In the genomic region with DNA sequence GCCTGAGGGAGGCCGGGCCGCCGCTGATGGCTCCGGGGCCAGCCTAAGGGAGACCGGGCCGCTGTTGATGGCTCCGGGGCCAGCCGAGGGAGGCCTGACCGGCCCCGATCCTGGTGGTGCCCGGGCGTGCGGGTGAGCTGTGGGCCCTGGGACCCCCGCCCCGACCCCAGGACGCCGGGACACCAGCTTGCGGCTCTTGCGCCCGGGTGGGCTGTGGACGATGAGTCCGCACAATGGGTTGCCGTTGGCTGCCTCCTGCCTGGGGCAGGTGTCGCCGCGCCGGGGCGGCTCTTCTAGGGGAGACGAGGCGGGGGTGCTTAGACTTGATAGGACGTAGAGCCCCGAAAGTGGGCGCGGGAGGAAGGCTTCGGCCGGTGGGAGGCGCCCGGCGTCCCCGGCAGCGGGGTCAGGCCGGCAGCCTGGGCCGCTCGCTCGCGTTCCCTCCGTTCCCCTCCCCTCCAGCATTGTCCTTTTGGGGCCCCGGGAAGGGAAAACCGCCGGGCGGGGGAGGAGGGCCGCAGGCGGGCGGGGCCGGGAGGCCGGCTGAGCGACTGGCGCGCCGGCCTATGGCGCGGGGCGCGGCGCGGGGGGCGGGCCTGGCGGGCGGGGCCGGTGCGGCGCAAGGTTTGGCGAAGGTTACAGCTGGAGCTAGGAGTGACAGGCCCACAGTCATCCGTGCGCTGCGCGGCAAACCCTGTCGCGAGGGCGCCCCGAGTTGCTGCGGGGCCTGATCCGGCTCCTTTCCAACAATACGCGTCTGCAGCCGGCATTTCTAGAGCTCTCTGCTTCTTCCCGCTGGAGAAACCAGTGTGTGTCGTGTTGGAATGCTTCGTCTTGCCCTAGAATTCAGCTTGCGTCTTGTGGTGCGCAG, we compare ENCODE assay signal across 8 cellular contexts. TPM values are rescaled to one million over a fixed set of nuclear protein-coding genes. Genes with fewer than 3 reads are reported as not detected.
DNase-seq lines count a peak whose midpoint lies in the region; ATAC-seq and TF ChIP-seq lines count a peak whose summit lies in the region.

No MANE protein-coding gene starts in this region.

- peak; percentile 42 for TF ChIP-seq POLR2A in testis (IDR thresholded peaks at IDR 0.05)

- H3K4me1 ChIP-seq in HAP-1 (peaks cover 10% of the 10 kb centered on the region; the same call in 1 of the 2 replicates), MM.1S (ENCODE audit: low read length) (peaks cover 15% of the 10 kb centered on the region), SK-N-SH (ENCODE audit: control insufficient read depth in 1 of 2, insufficient read depth in 2 of 2, low read depth in 1 of 2, low read length in 1 of 2) (peaks cover 0 to 9% of the 10 kb centered on the region in 2 experiments; a peak in 2 of 4 replicates), osteoblast (ENCODE audit: insufficient read depth, low read length) (peaks cover 8% of the 10 kb centered on the region), testis (peaks cover 37% of the 10 kb centered on the region)

- peaks cover 8% of the 10 kb centered on the region; the same call in 1 of the 2 replicates for H3F3A ChIP-seq in MM.1S (ENCODE audit: insufficient read depth, low read length)
- peaks cover 4% of the 10 kb centered on the region for H3F3A ChIP-seq in SK-N-SH (replicated peaks; ENCODE audit: insufficient read depth)

- H3K27ac ChIP-seq in MM.1S (ENCODE audit: low read length) (peak overlapping the region; percentile 81), SK-N-SH (ENCODE audit: low read depth in 2 of 2, low read length in 1 of 2) (peak overlapping the region; percentile 87 to 90), osteoblast (ENCODE audit: low read depth, low read length) (peak overlapping the region; percentile 80), testis (peak overlapping the region; percentile 98 to 99)

- TF ChIP-seq EP300 in SK-N-SH (IDR thresholded peaks at IDR 0.05; ENCODE audit: borderline replicate concordance in 1 of 2, low read depth in 1 of 2, low read length in 1 of 2) = no peak

- peaks cover 17% of the 10 kb centered on the region for H3K36me3 ChIP-seq in HAP-1 (replicated peaks)
- H3K36me3 ChIP-seq in MM.1S (replicated peaks; ENCODE audit: insufficient read depth, low read length) = no peaks in the 10 kb centered on the region
- peaks cover 0 to 7% of the 10 kb centered on the region in 2 experiments for H3K36me3 ChIP-seq in SK-N-SH (replicated peaks in 1 of 2; ENCODE audit: control insufficient read depth in 1 of 2, insufficient read depth in 2 of 2, low read length in 1 of 2)
- peaks cover 5% of the 10 kb centered on the region for H3K36me3 ChIP-seq in osteoblast (ENCODE audit: insufficient read depth, low read length)
- no peaks in the 10 kb centered on the region for H3K36me3 ChIP-seq in testis (ENCODE audit: low read depth, missing control alignments)

- TF ChIP-seq RAD21 in SK-N-SH (IDR thresholded peaks at IDR 0.05; ENCODE audit: low read length) = no peak

- H3K9me3 Mint-ChIP-seq in activated naive CD4-positive, alpha-beta T cell treated with anti-CD3 and anti-CD28 coated beads, Interleukin-2, amount 50 U/mL, for 72 hours = no peaks in the 10 kb centered on the region

- H4K20me1 ChIP-seq in MM.1S (ENCODE audit: insufficient read depth, low read length) (peaks cover 10% of the 10 kb centered on the region), SK-N-SH (ENCODE audit: insufficient read depth) (peaks cover 48% of the 10 kb centered on the region), osteoblast (ENCODE audit: insufficient read depth, low read length) (peaks cover 38% of the 10 kb centered on the region)

- peak overlapping the region; percentile 95 for H3K9ac ChIP-seq in MM.1S (ENCODE audit: low read length)
- peak overlapping the region; percentile 98 for H3K9ac ChIP-seq in SK-N-SH

- H3K4me2 ChIP-seq in MM.1S (ENCODE audit: low read depth, low read length) = peak overlapping the region; percentile 99
- peak overlapping the region; percentile 96 for H3K4me2 ChIP-seq in SK-N-SH
- peak overlapping the region; percentile 99 for H3K4me2 ChIP-seq in osteoblast (ENCODE audit: insufficient read depth, low read length)

- 11% methylated on average over 6 of the region's 91 CpGs for WGBS in SK-N-SH (ENCODE audit: low lambda C conversion rate)
- 2 to 3% methylated on average over 27 to 60 of the region's 91 CpGs for WGBS in testis, 2 donors

- H3K9me3 ChIP-seq in HAP-1 (no peaks in the 10 kb centered on the region), MM.1S (replicated peaks; ENCODE audit: insufficient read depth, low read length) (no peaks in the 10 kb centered on the region), SK-N-SH (no peaks in the 10 kb centered on the region), osteoblast (ENCODE audit: low read depth, low read length) (no peaks in the 10 kb centered on the region), testis (no peaks in the 10 kb centered on the region)

- peak overlapping the region; percentile 62 to 73 for H3K27ac Mint-ChIP-seq in activated naive CD4-positive, alpha-beta T cell treated with anti-CD3 and anti-CD28 coated beads, Interleukin-2, amount 50 U/mL, for 72 hours

- H3K27me3 ChIP-seq in HAP-1 (ENCODE audit: low read depth) (no peaks in the 10 kb centered on the region), MM.1S (replicated peaks; ENCODE audit: insufficient read depth, low read length) (peaks cover 10% of the 10 kb centered on the region; the same call in 1 of the 2 replicates), SK-N-SH (ENCODE audit: insufficient read depth) (no peaks in the 10 kb centered on the region), osteoblast (ENCODE audit: insufficient read depth, low read length) (no peaks in the 10 kb centered on the region), testis (no peaks in the 10 kb centered on the region)

- peaks cover 51% of the 10 kb centered on the region for H3K79me2 ChIP-seq in MM.1S (ENCODE audit: low read length)
- H3K79me2 ChIP-seq in SK-N-SH (ENCODE audit: insufficient read depth) = peaks cover 53% of the 10 kb centered on the region
- H3K79me2 ChIP-seq in osteoblast (ENCODE audit: insufficient read depth, low read length) = peaks cover 51% of the 10 kb centered on the region

- TF ChIP-seq CTCF in MM.1S (IDR thresholded peaks at IDR 0.05; ENCODE audit: low read length) (no peak), SK-N-SH (IDR thresholded peaks at IDR 0.05) (peak; percentile 25), osteoblast (IDR thresholded peaks at IDR 0.05; ENCODE audit: extremely low read depth, low read depth, low read length) (no peak), testis (IDR thresholded peaks at IDR 0.05) (no peak)

- H2AFZ ChIP-seq in MM.1S (ENCODE audit: low read length) (peak overlapping the region; percentile 88), SK-N-SH (ENCODE audit: low read depth) (peak overlapping the region; percentile 73), osteoblast (ENCODE audit: low read length) (peak overlapping the region; percentile 75)

- CTCF ChIA-PET in SK-N-SH (lab: Yijun Ruan, JAX) = interaction anchor here (0.7 to 3.6 kb wide), 9 partner anchors 10 to 319 kb away, joined by 3 to 24 read pairs (median 3); no protein-coding TSS in a partner anchor

- H3K9me2 ChIP-seq in MM.1S (replicated peaks; ENCODE audit: insufficient read depth, low read length) (no peaks in the 10 kb centered on the region), SK-N-SH (no peaks in the 10 kb centered on the region)

- DNase-seq in HAP-1 (ENCODE audit: low spot score in 2 of 2) = peak; percentile 87 to 94
- peak; percentile 85 for DNase-seq in MM.1S
- peak; percentile 98 for DNase-seq in SK-N-SH
- peak; percentile 89 to 90 for DNase-seq in activated naive CD4-positive, alpha-beta T cell treated with anti-CD3 and anti-CD28 coated beads, Interleukin-2, amount 50 U/mL, for 72 hours (ENCODE audit: low spot score in 2 of 2)
- peak; percentile 89 for DNase-seq in glomerular visceral epithelial cell (ENCODE audit: extremely low spot score)
- DNase-seq in osteoblast (ENCODE audit: insufficient read length, low spot score, missing footprints) = peak; percentile 100
- peak; percentile 92 for DNase-seq in testis

- H3K36me3 Mint-ChIP-seq in activated naive CD4-positive, alpha-beta T cell treated with anti-CD3 and anti-CD28 coated beads, Interleukin-2, amount 50 U/mL, for 72 hours = no peaks in the 10 kb centered on the region

- H3K4me3 ChIP-seq in GM08714 (ENCODE audit: low read length) (peak overlapping the region; percentile 98), HAP-1 (peak overlapping the region; percentile 96), MM.1S (ENCODE audit: low read length) (peak overlapping the region; percentile 98), SK-N-SH (ENCODE audit: low read depth in 2 of 2, low read length in 1 of 2) (peak overlapping the region; percentile 81 to 98), osteoblast (ENCODE audit: insufficient read depth, low read length) (peak overlapping the region; percentile 94), testis (peak overlapping the region; percentile 99)

- intact Hi-C loops in testis (cut with DNase I; ENCODE audit: low total_unique reads) = no loop called here

- POLR2A ChIA-PET in SK-N-SH (lab: Yijun Ruan, JAX) = interaction anchor here (1.0 kb wide), 1 partner anchor 74 kb away, joined by 3 read pairs; a partner anchor contains a TSS

- in situ Hi-C loops in HAP-1 (cut with MboI; ENCODE audit: low sequenced_read_pairs) = no loop called here

- peak; percentile 84 to 86 for ATAC-seq in activated naive CD4-positive, alpha-beta T cell treated with anti-CD3 and anti-CD28 coated beads, Interleukin-2, amount 50 U/mL, for 72 hours

TF ChIP-seq in SK-N-SH, 30 proteins besides CTCF, POLR2A, EP300 and RAD21 (continues in another document):
- TF ChIP-seq SIN3A (IDR thresholded peaks at IDR 0.05; ENCODE audit: borderline replicate concordance, low read depth, low read length) (peak; percentile 81; the same call in 1 of the 2 replicates), NFIC (IDR thresholded peaks at IDR 0.05; ENCODE audit: borderline replicate concordance) (no peak), JUND (IDR thresholded peaks at IDR 0.05) (no peak), TAF1 (IDR thresholded peaks at IDR 0.05; ENCODE audit: borderline replicate concordance, low read depth, low read length) (peak; percentile 37; the same call in 1 of the 2 replicates), ELF1 (IDR thresholded peaks at IDR 0.05) (no peak)
- TF ChIP-seq, protein P1, sequence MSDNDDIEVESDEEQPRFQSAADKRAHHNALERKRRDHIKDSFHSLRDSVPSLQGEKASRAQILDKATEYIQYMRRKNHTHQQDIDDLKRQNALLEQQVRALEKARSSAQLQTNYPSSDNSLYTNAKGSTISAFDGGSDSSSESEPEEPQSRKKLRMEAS (IDR thresholded peaks at IDR 0.05; ENCODE audit: low read depth) = 0 out of 2 replicates have a peak, but pooled peaks have one; percentile 20

RNA-seq across cellular contexts. Expression of a gene that starts 0.8 kb away (rescaled TPM):
- polyA plus RNA-seq in SK-N-SH (2012; rRNA removed) (5.7 and 7.7 TPM in 2 replicates), testis (ENCODE audit: insufficient read depth, low read depth, low replicate concordance) (22.7 TPM)
- polyA plus RNA-seq in SK-N-SH (2012; cell fraction: cytosol; rRNA removed) = 7.1 and 7.2 TPM in 2 replicates
- 4.6 and 9.7 TPM in 2 replicates for polyA plus RNA-seq in SK-N-SH (2012; cell fraction: nucleus; rRNA removed)
- total RNA-seq in activated naive CD4-positive, alpha-beta T cell treated with anti-CD3 and anti-CD28 coated beads, Interleukin-2, amount 50 U/mL, for 72 hours = 10 to 100 TPM; 10.2 to 12.4 TPM
- total RNA-seq in osteoblast (23.9 and 25.0 TPM in 2 replicates), testis (10 to 100 TPM; 47.9 to 48.0 TPM)

Comparison
In these comparisons a context has a peak if more than half of its experiments do, and no peak if none do; other contexts are left out.
1. Peak in every context shown above with its lines: DNase-seq, ATAC-seq, H3K4me3 ChIP-seq and H3K27ac ChIP-seq.